ENCODE assay signal across 9 cellular contexts in genomic region chr20:33664085-33664761, GRCh38. TPM values are rescaled to one million over a fixed set of nuclear protein-coding genes. Genes with fewer than 3 reads are reported as not detected.
DNase-seq lines count a peak whose midpoint lies in the region; ATAC-seq, FAIRE-seq and TF ChIP-seq lines count a peak whose summit lies in the region.
"Had no signal": no experiment of that assay in that cellular context is flagged by ENCODE, and none has a peak within 500 bp of the region (broad histone marks: within the 10 kb centered on the region; RNA-seq: fewer than 3 reads in every experiment).

No MANE protein-coding gene starts in this region.

- H3K4me1 Mint-ChIP-seq in activated T-cell treated with anti-CD3 and anti-CD28 coated beads, Interleukin-2, amount 50 U/mL, for 72 hours (ENCODE audit: low read depth): peaks cover 41% of the 10 kb centered on the region

- FAIRE-seq in keratinocyte (lab: Jason Lieb, UNC): no peak
- FAIRE-seq: TTC549 had no signal

- H3K9ac ChIP-seq in keratinocyte (ENCODE audit: control insufficient read depth, extremely low read depth, insufficient read depth, low read length): peak overlapping the region; percentile 78

- TF ChIP-seq CTCF in keratinocyte (optimal IDR thresholded peaks at IDR 0.05 in 1 of 3, IDR thresholded peaks at IDR 0.05 in 1 of 3, conservative IDR thresholded peaks at IDR 0.05 in 1 of 3; ENCODE audit: extremely low read depth in 1 of 3, insufficient read depth in 2 of 3, low read length in 3 of 3): no peak

- dilution Hi-C loops in keratinocyte (cut with MboI; ENCODE audit: extremely low pct_ligation_motif_present, low sequenced_read_pairs): no loop called here

- DNase-seq in NCI-H82 (lab: John Stamatoyannopoulos, UW) (peak; percentile 48), NCI-H82 treated with DMSO at 0.1 percent for 48 hours (lab: John Stamatoyannopoulos, UW; ENCODE audit: unreplicated experiment) (no peak), keratinocyte (ENCODE audit: low read depth, low spot score) (no peak), SW 1271 (lab: John Stamatoyannopoulos, UW) (no peak), T1000 (lab: John Stamatoyannopoulos, UW) (no peak)
- DNase-seq in activated T-cell treated with anti-CD3 and anti-CD28 coated beads, Interleukin-2, amount 50 U/mL, for 72 hours: no peak

- peak overlapping the region; percentile 89 for H3K27ac Mint-ChIP-seq in activated T-cell treated with anti-CD3 and anti-CD28 coated beads, Interleukin-2, amount 50 U/mL, for 72 hours

- H3K4me3 ChIP-seq in keratinocyte (ENCODE audit: control insufficient read depth in 2 of 3, extremely low read depth in 1 of 3, insufficient read depth in 2 of 3, low read depth in 1 of 3, low read length in 3 of 3): peak overlapping the region; percentile 76 to 85 (median 78)

- H3K4me3 Mint-ChIP-seq in activated T-cell treated with anti-CD3 and anti-CD28 coated beads, Interleukin-2, amount 50 U/mL, for 72 hours: peak overlapping the region; percentile 81 to 91

- H3K27ac ChIP-seq in keratinocyte (ENCODE audit: control insufficient read depth, insufficient read depth, low read length) (peak overlapping the region; percentile 43), temporal lobe (ENCODE audit: low read depth, low read length) (peak overlapping the region; percentile 89)

- no peaks in the 10 kb centered on the region for H3K36me3 ChIP-seq in keratinocyte (ENCODE audit: control insufficient read depth in 2 of 2, extremely low read depth in 1 of 2, insufficient read depth in 2 of 2, low read length in 2 of 2)

- H3K4me2 ChIP-seq in keratinocyte (ENCODE audit: control insufficient read depth, extremely low read depth, insufficient read depth, low read depth, low read length): peak overlapping the region; percentile 97

- H3K4me1 ChIP-seq in keratinocyte (ENCODE audit: control insufficient read depth, extremely low read depth, insufficient read depth, low read length): peaks cover 27% of the 10 kb centered on the region

- H3K79me2 ChIP-seq in keratinocyte (ENCODE audit: control insufficient read depth, insufficient read depth, low read length): no peaks in the 10 kb centered on the region

- peaks cover 0 to 3% of the 10 kb centered on the region in 2 donors for H3K36me3 Mint-ChIP-seq in activated T-cell treated with anti-CD3 and anti-CD28 coated beads, Interleukin-2, amount 50 U/mL, for 72 hours (ENCODE audit: insufficient read depth in 2 of 2)

- no peaks in the 10 kb centered on the region for H3K27me3 ChIP-seq in keratinocyte (ENCODE audit: control insufficient read depth, extremely low read depth, insufficient read depth, low read length)

- ATAC-seq in activated T-cell treated with anti-CD3 and anti-CD28 coated beads, Interleukin-2, amount 50 U/mL, for 72 hours (replicated peaks in 1 of 2): no peak
- no peak for ATAC-seq in HG03469 (IDR thresholded peaks at IDR 0.05; ENCODE audit: unreplicated experiment)

- H3K27me3 Mint-ChIP-seq in activated T-cell treated with anti-CD3 and anti-CD28 coated beads, Interleukin-2, amount 50 U/mL, for 72 hours (ENCODE audit: low read depth): no peaks in the 10 kb centered on the region

- no peaks in the 10 kb centered on the region for H3K9me1 ChIP-seq in keratinocyte (ENCODE audit: control insufficient read depth, extremely low read depth, insufficient read depth, low read length)

- H3K9me3 Mint-ChIP-seq in activated T-cell treated with anti-CD3 and anti-CD28 coated beads, Interleukin-2, amount 50 U/mL, for 72 hours: no peaks in the 10 kb centered on the region

- H3K9me3 ChIP-seq in keratinocyte (ENCODE audit: control insufficient read depth, low read depth, low read length): no peaks in the 10 kb centered on the region

- no peaks in the 10 kb centered on the region for H4K20me1 ChIP-seq in keratinocyte (ENCODE audit: control insufficient read depth, extremely low read depth, insufficient read depth, low read length)

- H2AFZ ChIP-seq in keratinocyte (ENCODE audit: control insufficient read depth, low read length): peak overlapping the region; percentile 88

RNA-seq across cellular contexts. Expression of gene C20orf144, which starts 2.1 kb away (rescaled TPM):
- under 1 TPM; 0.17 to 0.23 TPM for total RNA-seq in activated T-cell treated with anti-CD3 and anti-CD28 coated beads, Interleukin-2, amount 50 U/mL, for 72 hours
- 0.02 to 0.03 TPM in 2 of 3 replicates, not detected in the other for polyA plus RNA-seq in keratinocyte
- polyA plus RNA-seq in keratinocyte (2011; ENCODE audit: low read depth): not detected
- polyA plus RNA-seq in keratinocyte (2011; cell fraction: cytosol; rRNA removed): not detected in 2 replicates
- polyA plus RNA-seq in keratinocyte (2011; cell fraction: nucleus; rRNA removed): 0.09 TPM in 1 of 2 replicates, not detected in the other
- 0.05 and 0.08 TPM in 2 replicates for polyA plus RNA-seq in keratinocyte (2012; ENCODE audit: low replicate concordance)
- polyA minus RNA-seq in keratinocyte: not detected in 3 replicates
- not detected for polyA minus RNA-seq in keratinocyte (2011; cell fraction: cytosol; rRNA and poly(A)+ RNA removed)
- not detected in 2 replicates for polyA minus RNA-seq in keratinocyte (2011; cell fraction: nucleus; rRNA and poly(A)+ RNA removed)
- total RNA-seq in temporal lobe: not detected

RNA-seq across cellular contexts. Expression of gene ACTL10, which starts 2.5 kb away (rescaled TPM):
- total RNA-seq in activated T-cell treated with anti-CD3 and anti-CD28 coated beads, Interleukin-2, amount 50 U/mL, for 72 hours: 1 to 10 TPM; 1.4 to 1.8 TPM
- polyA plus RNA-seq in keratinocyte: 0.28 to 0.50 TPM (median 0.48 TPM) in 3 replicates
- 0.17 TPM for polyA plus RNA-seq in keratinocyte (2011; ENCODE audit: low read depth)
- 0.18 and 0.43 TPM in 2 replicates for polyA plus RNA-seq in keratinocyte (2011; cell fraction: cytosol; rRNA removed)
- polyA plus RNA-seq in keratinocyte (2011; cell fraction: nucleus; rRNA removed): 0.22 and 0.44 TPM in 2 replicates
- 0.27 and 1.1 TPM in 2 replicates for polyA plus RNA-seq in keratinocyte (2012; ENCODE audit: low replicate concordance)
- polyA minus RNA-seq in keratinocyte: 0.16 to 0.20 TPM (median 0.16 TPM) in 3 replicates
- polyA minus RNA-seq in keratinocyte (2011; cell fraction: cytosol; rRNA and poly(A)+ RNA removed): not detected
- polyA minus RNA-seq in keratinocyte (2011; cell fraction: nucleus; rRNA and poly(A)+ RNA removed): 0.63 and 0.78 TPM in 2 replicates
- 0.74 TPM for total RNA-seq in temporal lobe

RNA-seq across cellular contexts. Expression of gene NECAB3, which starts 10.0 kb away (rescaled TPM):
- total RNA-seq in activated T-cell treated with anti-CD3 and anti-CD28 coated beads, Interleukin-2, amount 50 U/mL, for 72 hours: 10 to 100 TPM; 18.5 to 18.8 TPM
- 3.8 to 10.3 TPM (median 4.6 TPM) in 3 replicates for polyA plus RNA-seq in keratinocyte
- 1.0 TPM for polyA plus RNA-seq in keratinocyte (2011; ENCODE audit: low read depth)
- polyA plus RNA-seq in keratinocyte (2011; cell fraction: cytosol; rRNA removed): 2.2 and 6.7 TPM in 2 replicates
- 18.5 and 27.1 TPM in 2 replicates for polyA plus RNA-seq in keratinocyte (2011; cell fraction: nucleus; rRNA removed)
- 4.2 and 4.5 TPM in 2 replicates for polyA plus RNA-seq in keratinocyte (2012; ENCODE audit: low replicate concordance)
- polyA minus RNA-seq in keratinocyte: 4.0 to 10.3 TPM (median 4.7 TPM) in 3 replicates
- polyA minus RNA-seq in keratinocyte (2011; cell fraction: cytosol; rRNA and poly(A)+ RNA removed): 8.4 TPM
- 3.0 and 8.1 TPM in 2 replicates for polyA minus RNA-seq in keratinocyte (2011; cell fraction: nucleus; rRNA and poly(A)+ RNA removed)
- total RNA-seq in temporal lobe: 25.1 TPM

RNA-seq across cellular contexts. Expression of gene E2F1, which starts 22.0 kb away (rescaled TPM):
- total RNA-seq in activated T-cell treated with anti-CD3 and anti-CD28 coated beads, Interleukin-2, amount 50 U/mL, for 72 hours: 10 to 100 TPM; 64.5 to 81.5 TPM
- 1.3 to 3.4 TPM (median 2.8 TPM) in 3 replicates for polyA plus RNA-seq in keratinocyte
- 0.51 TPM for polyA plus RNA-seq in keratinocyte (2011; ENCODE audit: low read depth)
- polyA plus RNA-seq in keratinocyte (2011; cell fraction: cytosol; rRNA removed): 0.68 and 1.2 TPM in 2 replicates
- 2.4 and 2.8 TPM in 2 replicates for polyA plus RNA-seq in keratinocyte (2011; cell fraction: nucleus; rRNA removed)
- polyA plus RNA-seq in keratinocyte (2012; ENCODE audit: low replicate concordance): 0.61 and 3.7 TPM in 2 replicates
- polyA minus RNA-seq in keratinocyte: 1.0 to 7.8 TPM (median 2.2 TPM) in 3 replicates
- polyA minus RNA-seq in keratinocyte (2011; cell fraction: cytosol; rRNA and poly(A)+ RNA removed): 0.96 TPM
- 0.70 and 1.2 TPM in 2 replicates for polyA minus RNA-seq in keratinocyte (2011; cell fraction: nucleus; rRNA and poly(A)+ RNA removed)
- total RNA-seq in temporal lobe: 2.0 TPM

RNA-seq across cellular contexts. Expression of gene PXMP4, which starts 55.9 kb away (rescaled TPM):
- 10 to 100 TPM; 12.8 to 16.9 TPM for total RNA-seq in activated T-cell treated with anti-CD3 and anti-CD28 coated beads, Interleukin-2, amount 50 U/mL, for 72 hours
- polyA plus RNA-seq in keratinocyte: 3.2 to 6.3 TPM (median 6.1 TPM) in 3 replicates
- 1.5 TPM for polyA plus RNA-seq in keratinocyte (2011; ENCODE audit: low read depth)
- 5.5 and 6.4 TPM in 2 replicates for polyA plus RNA-seq in keratinocyte (2011; cell fraction: cytosol; rRNA removed)
- polyA plus RNA-seq in keratinocyte (2011; cell fraction: nucleus; rRNA removed): 5.3 and 7.8 TPM in 2 replicates
- polyA plus RNA-seq in keratinocyte (2012; ENCODE audit: low replicate concordance): 6.6 and 7.8 TPM in 2 replicates
- 7.5 to 16.3 TPM (median 9.2 TPM) in 3 replicates for polyA minus RNA-seq in keratinocyte
- 5.2 TPM for polyA minus RNA-seq in keratinocyte (2011; cell fraction: cytosol; rRNA and poly(A)+ RNA removed)
- polyA minus RNA-seq in keratinocyte (2011; cell fraction: nucleus; rRNA and poly(A)+ RNA removed): 3.7 and 4.8 TPM in 2 replicates
- 9.1 TPM for total RNA-seq in temporal lobe
